19 cellular contexts compared by ENCODE assay signal in the genomic region with DNA sequence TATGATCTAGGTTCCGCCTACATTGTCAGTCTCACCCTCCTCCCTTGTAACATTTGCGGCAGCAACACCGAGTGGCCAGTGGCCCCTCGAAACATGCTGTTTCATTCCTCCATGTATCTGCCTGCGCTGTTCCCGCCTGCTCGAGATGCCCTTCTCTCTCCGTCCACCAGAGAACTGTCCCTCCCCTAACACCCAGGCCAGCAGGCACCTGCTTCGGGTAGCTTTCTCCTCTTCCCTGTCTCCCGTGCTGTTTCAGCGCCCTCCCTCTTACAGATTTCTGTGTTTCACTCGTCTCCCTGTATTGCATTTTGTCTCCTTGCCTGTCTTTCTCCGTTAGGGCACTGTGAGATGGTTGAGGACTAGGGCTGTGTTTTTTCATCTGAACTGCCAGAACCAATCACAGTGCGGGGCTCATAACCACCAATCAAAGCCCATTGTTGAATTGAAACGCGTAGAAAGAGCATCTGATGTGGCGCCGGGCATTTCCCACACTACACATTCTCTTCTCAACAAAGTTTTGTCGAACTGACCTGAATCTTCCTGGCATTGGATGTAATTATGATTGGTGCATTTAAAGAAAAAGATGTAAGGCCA. TPM values are rescaled to one million over a fixed set of nuclear protein-coding genes. Genes with fewer than 3 reads are reported as not detected.
DNase-seq lines count a peak whose midpoint lies in the region; ATAC-seq, FAIRE-seq and TF ChIP-seq lines count a peak whose summit lies in the region.
"Had no signal": no experiment of that assay in that cellular context is flagged by ENCODE, and none has a peak within 500 bp of the region (broad histone marks: within the 10 kb centered on the region; RNA-seq: fewer than 3 reads in every experiment).

No MANE protein-coding gene starts in this region.

- DNase-seq in HepG2 (ENCODE audit: low spot score) = no peak
- DNase-seq in right lobe of liver = no peak
- peak; percentile 83 for DNase-seq in SK-N-SH
- no peak for DNase-seq in H1 (ENCODE audit: low read depth in 1 of 2, low spot score in 2 of 2)
- peak; percentile 30 for DNase-seq in testis
- no peak for DNase-seq in vagina (ENCODE audit: extremely low spot score in 2 of 2)
- DNase-seq: Calu3; DMS153; HCEC 1CT; KBM-7; NCI-H2029; NCI-H774; NK-92 treated with Interleukin-12 subunit alpha and Interleukin-12 subunit beta, amount 100 ng/mL, for 24 hours; PC-9; SJCRH30 had no signal

- no peaks in the 10 kb centered on the region for H3K36me3 ChIP-seq in HepG2 (replicated peaks in 1 of 2; ENCODE audit: control insufficient read depth in 1 of 2, insufficient read depth in 2 of 2, low read length in 2 of 2)
- H3K36me3 ChIP-seq in right lobe of liver = no peaks in the 10 kb centered on the region
- H3K36me3 ChIP-seq in SK-N-SH (replicated peaks in 1 of 2; ENCODE audit: control insufficient read depth in 1 of 2, insufficient read depth in 2 of 2, low read length in 1 of 2) = no peaks in the 10 kb centered on the region
- no peaks in the 10 kb centered on the region for H3K36me3 ChIP-seq in H1 (ENCODE audit: control insufficient read depth in 2 of 4, insufficient read depth in 4 of 4, low read length in 3 of 4)
- H3K36me3 ChIP-seq in testis (ENCODE audit: low read depth, missing control alignments) = no peaks in the 10 kb centered on the region
- H3K36me3 ChIP-seq in vagina = no peaks in the 10 kb centered on the region
- H3K36me3 ChIP-seq: SJCRH30 had no signal

- no peak overlapping the region for H3K56ac ChIP-seq in H1 (replicated peaks; ENCODE audit: insufficient read length, low read depth, low read length)

- TF ChIP-seq POLR2A in HepG2 (IDR thresholded peaks at IDR 0.05; ENCODE audit: insufficient read depth in 1 of 2, low read depth in 2 of 2, low read length in 2 of 2) (no peak), right lobe of liver (IDR thresholded peaks at IDR 0.05) (no peak), H1 (IDR thresholded peaks at IDR 0.05; ENCODE audit: control extremely low read depth in 1 of 2, low read depth in 2 of 2, low read length in 2 of 2) (no peak), testis (IDR thresholded peaks at IDR 0.05) (no peak), vagina (IDR thresholded peaks at IDR 0.05) (no peak)

- WGBS in HepG2 (ENCODE audit: low lambda C conversion rate) = 62% methylated on average over 19 of the region's 19 CpGs
- WGBS in right lobe of liver (ENCODE audit: insufficient coverage, low coverage, low lambda C conversion rate, missing lambda C conversion rate) = 74% methylated on average over 13 of the region's 19 CpGs
- 52% methylated on average over 19 of the region's 19 CpGs for WGBS in SK-N-SH (ENCODE audit: low lambda C conversion rate)
- 90% methylated on average over 16 of the region's 19 CpGs; no CpG with 5 or more reads in 1 of the 2 experiments for whole genome bisulfite sequencing in H1 (ENCODE audit: extremely low coverage in 1 of 2, insufficient coverage in 1 of 2, insufficient read length in 1 of 2, insufficient replicate concordance in 2 of 2, low coverage in 1 of 2, low lambda C conversion rate in 2 of 2, missing lambda C conversion rate in 1 of 2), 2 experiments
- 60 to 68% methylated on average over 19 of the region's 19 CpGs for WGBS in testis, 2 donors

- H4K91ac ChIP-seq in H1 (replicated peaks; ENCODE audit: insufficient read length, low read length) = no peak overlapping the region

- no peak for FAIRE-seq in HepG2 (lab: Jason Lieb, UNC)
- FAIRE-seq in H1 (lab: Jason Lieb, UNC) = no peak
- FAIRE-seq: GM18507 had no signal

- H3F3A ChIP-seq in SK-N-SH (replicated peaks; ENCODE audit: insufficient read depth) = no peaks in the 10 kb centered on the region

- H3K4me3 ChIP-seq in HepG2 (replicated peaks in 1 of 3; ENCODE audit: insufficient read depth in 1 of 3, low read depth in 2 of 3, low read length in 3 of 3) = no peak overlapping the region
- H3K4me3 ChIP-seq in right lobe of liver = no peak overlapping the region
- H3K4me3 ChIP-seq in SK-N-SH (ENCODE audit: low read depth in 2 of 2, low read length in 1 of 2) = peak overlapping the region; percentile 31 to 36; a peak in 3 of 4 replicates
- no peak overlapping the region for H3K4me3 ChIP-seq in H1 (ENCODE audit: extremely low read depth in 1 of 4, insufficient read depth in 2 of 4, low read depth in 3 of 4, low read length in 4 of 4)
- peak overlapping the region in 1 of 2 donors; percentile 0 for H3K4me3 ChIP-seq in testis
- no peak overlapping the region for H3K4me3 ChIP-seq in vagina
- H3K4me3 ChIP-seq: PC-9, SJCRH30 had no signal

- TF ChIP-seq RAD21 in HepG2 (CRISPR knock-in tag; IDR thresholded peaks at IDR 0.05) (no peak), SK-N-SH (IDR thresholded peaks at IDR 0.05; ENCODE audit: low read length) (peak; percentile 24; the same call in 1 of the 2 replicates), H1 (IDR thresholded peaks at IDR 0.05 in 1 of 2, conservative IDR thresholded peaks at IDR 0.05 in 1 of 2; ENCODE audit: low read depth in 2 of 2, low read length in 2 of 2) (no peak)

- H3K27ac ChIP-seq in HepG2 (ENCODE audit: extremely low read length, insufficient read depth, low read length) (no peak overlapping the region), right lobe of liver (no peak overlapping the region), SK-N-SH (ENCODE audit: low read depth in 2 of 2, low read length in 1 of 2) (peak overlapping the region in 1 of 2 experiments; percentile 58; a peak in 2 of 4 replicates), H1 (ENCODE audit: low read depth, low read length) (no peak overlapping the region), testis (no peak overlapping the region), vagina (no peak overlapping the region)
- H3K27ac ChIP-seq: PC-9, SJCRH30 had no signal

- no peak for TF ChIP-seq EP300 in HepG2 (IDR thresholded peaks at IDR 0.05; ENCODE audit: low read depth in 2 of 2, low read length in 2 of 2)
- TF ChIP-seq EP300 in HepG2 (CRISPR knock-in tag; IDR thresholded peaks at IDR 0.05; ENCODE audit: borderline replicate concordance) = no peak
- TF ChIP-seq EP300 in SK-N-SH (IDR thresholded peaks at IDR 0.05; ENCODE audit: borderline replicate concordance in 1 of 2, low read depth in 1 of 2, low read length in 1 of 2) = no peak
- no peak for TF ChIP-seq EP300 in H1 (IDR thresholded peaks at IDR 0.05; ENCODE audit: borderline replicate concordance in 1 of 2, low read depth in 2 of 2, low read length in 2 of 2)

- H2BK5ac ChIP-seq in H1 (ENCODE audit: low read depth, low read length) = no peak overlapping the region

- no peak overlapping the region for H3K23ac ChIP-seq in H1 (ENCODE audit: insufficient read length)

- POLR2A ChIA-PET in HepG2 (lab: Yijun Ruan, JAX) (no interaction called here), SK-N-SH (lab: Yijun Ruan, JAX) (no interaction called here), H1 (lab: Charles Lee; ENCODE audit: partially characterized antibody) (no interaction called here)

- ATAC-seq in HepG2 (peak; percentile 65), right lobe of liver (no peak), HG03439 (IDR thresholded peaks at IDR 0.05; ENCODE audit: unreplicated experiment) (no peak), HG03378 (IDR thresholded peaks at IDR 0.05; ENCODE audit: unreplicated experiment) (no peak)
- ATAC-seq: Right ventricle myocardium inferior had no signal

- no peaks in the 10 kb centered on the region for H3K79me2 ChIP-seq in HepG2 (ENCODE audit: insufficient read depth, low read length)
- no peaks in the 10 kb centered on the region for H3K79me2 ChIP-seq in SK-N-SH (ENCODE audit: insufficient read depth)
- no peaks in the 10 kb centered on the region for H3K79me2 ChIP-seq in H1 (ENCODE audit: control insufficient read depth in 1 of 2, insufficient read depth in 2 of 2, low read length in 2 of 2)

- in situ Hi-C loops in HepG2 (cut with HindIII; ENCODE audit: extremely low pct_ligation_motif_present, low pct_unique_long_range_greater_than_20kb) = no loop called here

- H4K20me1 ChIP-seq in HepG2 (ENCODE audit: insufficient read depth, low read length) (no peaks in the 10 kb centered on the region), SK-N-SH (ENCODE audit: insufficient read depth) (no peaks in the 10 kb centered on the region), H1 (replicated peaks in 1 of 2; ENCODE audit: control insufficient read depth in 1 of 2, insufficient read depth in 2 of 2, low read length in 2 of 2) (no peaks in the 10 kb centered on the region)

- H3K18ac ChIP-seq in H1 (ENCODE audit: extremely low read depth, low read length) = no peak overlapping the region

- no TSS peak for BruUV-seq in HepG2 (replicated peaks; lab: Mats Ljungman, UMichigan)

- intact Hi-C loops in HepG2 (cut with micrococcal nuclease; ENCODE audit: unreplicated experiment) (no loop called here), right lobe of liver (cut with DNase I) (no loop called here), testis (cut with DNase I; ENCODE audit: low total_unique reads) (no loop called here), vagina (cut with DNase I) (no loop called here)

- H4K8ac ChIP-seq in H1 (ENCODE audit: extremely low read depth, insufficient read depth, low read length) = peak overlapping the region; percentile 23; the same call in 1 of the 2 replicates

- H2AFZ ChIP-seq in HepG2 (ENCODE audit: low read length) = no peak overlapping the region
- peak overlapping the region; percentile 87; the same call in 1 of the 2 replicates for H2AFZ ChIP-seq in SK-N-SH (ENCODE audit: low read depth)
- H2AFZ ChIP-seq in H1 (ENCODE audit: low read length) = peak overlapping the region; percentile 93
- H2AFZ ChIP-seq: PC-9 had no signal

- no peaks in the 10 kb centered on the region for H3K79me1 ChIP-seq in H1 (ENCODE audit: low read depth, low read length)

- H2BK15ac ChIP-seq in H1 (ENCODE audit: low read length) = no peak overlapping the region

- no peak overlapping the region for H3K14ac ChIP-seq in H1 (ENCODE audit: insufficient read length)

- H3K4me1 ChIP-seq in HepG2 (ENCODE audit: insufficient read depth, low read length) = no peaks in the 10 kb centered on the region
- no peaks in the 10 kb centered on the region for H3K4me1 ChIP-seq in right lobe of liver
- H3K4me1 ChIP-seq in SK-N-SH (ENCODE audit: control insufficient read depth in 1 of 2, insufficient read depth in 2 of 2, low read depth in 1 of 2, low read length in 1 of 2) = peaks cover 0 to 2% of the 10 kb centered on the region in 2 experiments; a peak in 1 of 4 replicates
- H3K4me1 ChIP-seq in H1 (replicated peaks in 1 of 4; ENCODE audit: control insufficient read depth in 3 of 4, insufficient read depth in 4 of 4, low read length in 3 of 4) = peaks cover 0 to 2% (median under 1%) of the 10 kb centered on the region in 4 experiments; a peak in 1 of 7 replicates
- H3K4me1 ChIP-seq in testis = no peaks in the 10 kb centered on the region
- H3K4me1 ChIP-seq in vagina = no peaks in the 10 kb centered on the region
- H3K4me1 ChIP-seq: SJCRH30 had no signal

- peaks cover 2 to 3% of the 10 kb centered on the region in 2 experiments; a peak in 2 of 5 replicates for H3K27me3 ChIP-seq in HepG2 (ENCODE audit: control insufficient read depth in 1 of 2, insufficient read depth in 2 of 2, low read length in 2 of 2)
- no peaks in the 10 kb centered on the region for H3K27me3 ChIP-seq in right lobe of liver
- H3K27me3 ChIP-seq in SK-N-SH (ENCODE audit: insufficient read depth) = no peaks in the 10 kb centered on the region
- H3K27me3 ChIP-seq in H1 (replicated peaks in 1 of 4; ENCODE audit: control insufficient read depth in 3 of 4, extremely low read depth in 1 of 4, insufficient read depth in 3 of 4, low read length in 3 of 4) = no peaks in the 10 kb centered on the region
- no peaks in the 10 kb centered on the region for H3K27me3 ChIP-seq in testis
- H3K27me3 ChIP-seq in vagina = no peaks in the 10 kb centered on the region
- H3K27me3 ChIP-seq: SJCRH30 had no signal

- H2BK20ac ChIP-seq in H1 (ENCODE audit: low read length) = no peak overlapping the region

- CTCF ChIA-PET in HepG2 (lab: Yijun Ruan, JAX; ENCODE audit: low intra/inter-chr PET ratio, low total read pairs) = no interaction called here
- CTCF ChIA-PET in SK-N-SH (lab: Yijun Ruan, JAX) = interaction anchor here (0.6 to 1.8 kb wide), 4 partner anchors 9 to 87 kb away, joined by 3 to 5 read pairs (median 3); no protein-coding TSS in a partner anchor
- CTCF ChIA-PET in H1 (lab: Charles Lee; ENCODE audit: partially characterized antibody) = interaction anchor here (1.6 kb wide), 1 partner anchor 10 kb away, joined by 3 read pairs; no protein-coding TSS in a partner anchor

- no peak overlapping the region for H4K5ac ChIP-seq in H1 (ENCODE audit: insufficient read length, low read depth, low read length)

- H3K23me2 ChIP-seq in H1 (ENCODE audit: low read depth, low read length) = no peaks in the 10 kb centered on the region; the same call in 1 of the 2 replicates

- H3K9me3 ChIP-seq in HepG2 (ENCODE audit: low read length) (no peaks in the 10 kb centered on the region), right lobe of liver (no peaks in the 10 kb centered on the region), SK-N-SH (no peaks in the 10 kb centered on the region), H1 (ENCODE audit: insufficient read depth in 2 of 2, low read depth in 1 of 2, low read length in 1 of 2) (no peaks in the 10 kb centered on the region), testis (no peaks in the 10 kb centered on the region), vagina (no peaks in the 10 kb centered on the region)
- H3K9me3 ChIP-seq: SJCRH30 had no signal

- TF ChIP-seq CTCF in HepG2 (CRISPR knock-in tag; IDR thresholded peaks at IDR 0.05) (no peak), right lobe of liver (IDR thresholded peaks at IDR 0.05) (no peak), SK-N-SH (IDR thresholded peaks at IDR 0.05) (no peak), H1 (IDR thresholded peaks at IDR 0.05; ENCODE audit: control extremely low read depth in 1 of 3, insufficient read depth in 1 of 3, low read depth in 1 of 3, low read length in 3 of 3) (peak in 1 of 3 experiments; percentile 3; a peak in 1 of 4 replicates), testis (IDR thresholded peaks at IDR 0.05) (no peak), vagina (IDR thresholded peaks at IDR 0.05) (no peak)

- H2BK120ac ChIP-seq in H1 (replicated peaks; ENCODE audit: low read depth, low read length) = no peak overlapping the region

- no peaks in the 10 kb centered on the region for H3K9me2 ChIP-seq in SK-N-SH

- H3K4me2 ChIP-seq in HepG2 (ENCODE audit: low read depth, low read length) (no peak overlapping the region), SK-N-SH (peak overlapping the region; percentile 53), H1 (ENCODE audit: insufficient read depth in 1 of 2, low read depth in 2 of 2, low read length in 2 of 2) (no peak overlapping the region)
- H3K4me2 ChIP-seq: PC-9 had no signal

- H3K9ac ChIP-seq in HepG2 (ENCODE audit: insufficient read depth, low read depth, low read length) (no peak overlapping the region), SK-N-SH (no peak overlapping the region), H1 (replicated peaks in 1 of 4; ENCODE audit: extremely low read depth in 1 of 4, low read depth in 3 of 4, low read length in 3 of 4) (no peak overlapping the region)

- no peak overlapping the region for H2AK5ac ChIP-seq in H1 (ENCODE audit: low read depth, low read length)

- 0 out of 2 replicates have a peak overlapping the region, but pooled peaks have one; percentile 60 for H2BK12ac ChIP-seq in H1 (ENCODE audit: low read depth, low read length)

- no peak overlapping the region for H3K4ac ChIP-seq in H1 (replicated peaks; ENCODE audit: insufficient read length, low read depth, low read length)

RNA-seq across cellular contexts. Expression of a gene that starts 40.9 kb away (rescaled TPM):
- 3.0 and 3.2 TPM in 2 replicates for total RNA-seq in HepG2 (2016; rRNA removed; fragmentation: Illumina TruSeq; extraction: Trizol)
- total RNA-seq in HepG2 (2016; cell fraction: cytosol; rRNA removed; fragmentation: Illumina TruSeq; extraction: Trizol; ENCODE audit: low read depth) = 1.2 and 1.3 TPM in 2 replicates
- total RNA-seq in HepG2 (2016; cell fraction: insoluble cytoplasmic fraction; rRNA removed; fragmentation: Illumina TruSeq; extraction: Trizol) = 2.3 and 2.7 TPM in 2 replicates
- 4.8 and 5.0 TPM in 2 replicates for total RNA-seq in HepG2 (2016; cell fraction: membrane; rRNA removed; fragmentation: Illumina TruSeq; extraction: Trizol)
- 2.7 and 3.9 TPM in 2 replicates for total RNA-seq in HepG2 (2016; cell fraction: nucleus; rRNA removed; fragmentation: Illumina TruSeq; extraction: Trizol)
- polyA plus RNA-seq in HepG2 (2011; rRNA removed) = 2.4 and 2.9 TPM in 2 replicates
- 1.5 and 2.1 TPM in 2 replicates for polyA plus RNA-seq in HepG2 (2011; cell fraction: cytosol; rRNA removed)
- 1.2 and 2.1 TPM in 2 replicates for polyA plus RNA-seq in HepG2 (2011; cell fraction: nucleus; rRNA removed)
- 1.8 and 2.5 TPM in 2 replicates for polyA plus RNA-seq in HepG2 (2012)
- 1.5 and 2.0 TPM in 2 replicates for polyA plus RNA-seq in HepG2 (2016; cell fraction: cytosol; fragmentation: Illumina TruSeq; extraction: Trizol; ENCODE audit: low read depth)
- polyA plus RNA-seq in HepG2 (2016; cell fraction: insoluble cytoplasmic fraction; fragmentation: Illumina TruSeq; extraction: Trizol; ENCODE audit: low read depth) = 4.0 and 4.7 TPM in 2 replicates
- 3.8 and 4.8 TPM in 2 replicates for polyA plus RNA-seq in HepG2 (2016; cell fraction: membrane; fragmentation: Illumina TruSeq; extraction: Trizol; ENCODE audit: low read depth)
- polyA plus RNA-seq in HepG2 (2016; cell fraction: nucleus; fragmentation: Illumina TruSeq; extraction: Trizol; ENCODE audit: insufficient read depth, low read depth) = 3.9 and 4.5 TPM in 2 replicates
- 5.5 and 9.6 TPM in 2 replicates for polyA minus RNA-seq in HepG2 (2011; rRNA and poly(A)+ RNA removed; ENCODE audit: low replicate concordance)
- polyA minus RNA-seq in HepG2 (2011; cell fraction: cytosol; rRNA and poly(A)+ RNA removed) = 3.2 and 3.3 TPM in 2 replicates
- polyA minus RNA-seq in HepG2 (2011; cell fraction: nucleus; rRNA and poly(A)+ RNA removed) = 2.6 and 2.7 TPM in 2 replicates
- total RNA-seq in right lobe of liver = 10 to 100 TPM in 1 of 6 experiments, 1 to 10 TPM in 5; 5.3 to 11.2 (median 5.8) TPM
- 33.1 and 33.8 TPM in 2 replicates for polyA plus RNA-seq in SK-N-SH (2012; rRNA removed)
- 41.2 and 43.2 TPM in 2 replicates for polyA plus RNA-seq in SK-N-SH (2012; cell fraction: cytosol; rRNA removed)
- polyA plus RNA-seq in SK-N-SH (2012; cell fraction: nucleus; rRNA removed) = 11.3 and 16.9 TPM in 2 replicates
- 13.3 and 14.3 TPM in 2 replicates for total RNA-seq in H1 (2021; fragmentation: NEBNext Ultra II Directional; extraction: Animal tissue kit (Norgen Biotek cat#: 25700))
- polyA plus RNA-seq in H1 (2011; rRNA removed) = 3.5 and 4.4 TPM in 2 replicates
- 3.7 TPM for polyA plus RNA-seq in H1 (2011; cell fraction: cytosol; rRNA removed)
- polyA plus RNA-seq in H1 (2011; cell fraction: nucleus; rRNA removed) = 29.8 TPM
- polyA plus RNA-seq in H1 (2012, experiment 1 of 2) = 5.1 to 7.2 TPM (median 6.9 TPM) in 4 replicates
- polyA plus RNA-seq in H1 (2012, experiment 2 of 2) = 0.77 TPM
- 20.7 TPM for polyA plus RNA-seq in H1 (2013, experiment 1 of 2)
- 19.2 TPM for polyA plus RNA-seq in H1 (2013, experiment 2 of 2)
- polyA minus RNA-seq in H1 (2011; rRNA and poly(A)+ RNA removed) = 8.6 and 9.1 TPM in 2 replicates
- polyA minus RNA-seq in H1 (2011; cell fraction: cytosol; rRNA and poly(A)+ RNA removed) = 6.9 TPM
- 15.2 TPM for polyA minus RNA-seq in H1 (2011; cell fraction: nucleus; rRNA and poly(A)+ RNA removed)
- total RNA-seq in testis = 10 to 100 TPM; 11.3 to 15.4 TPM
- polyA plus RNA-seq in testis (ENCODE audit: insufficient read depth, low read depth, low replicate concordance) = 17.1 TPM
- total RNA-seq in vagina = 39.5 TPM

Comparison
In these comparisons a context has a peak if more than half of its experiments do, and no peak if none do; other contexts are left out.
1. DNase-seq: peak in SK-N-SH (single experiment) and testis (single experiment); none in HepG2 (single experiment), right lobe of liver (0 of 3), H1 (0 of 2) and vagina (0 of 2).
2. H3K4me3 ChIP-seq: peak in SK-N-SH (2 of 2); none in HepG2 (0 of 3), right lobe of liver (0 of 3), H1 (0 of 4) and vagina (0 of 2).